6 cellular contexts compared by ENCODE assay signal in genomic region chr10:36662571-36662970, GRCh38.
"Had no signal": no experiment of that assay in that cellular context is flagged by ENCODE, and none has a peak within 500 bp of the region (broad histone marks: within the 10 kb centered on the region; RNA-seq: fewer than 3 reads in every experiment).

No MANE protein-coding gene starts in this region.

- H3K27ac ChIP-seq: GM23248, HL-60 had no signal

- H3K4me1 Mint-ChIP-seq: H9 had no signal

- H3K9ac ChIP-seq: GM23248 had no signal

- ATAC-seq: HepG2, K562 had no signal

- H3K4me3 ChIP-seq: GM23248, K562 had no signal

- H2AFZ ChIP-seq: GM23248 had no signal

- DNase-seq: GM23248, H9, HCEC 1CT had no signal

- H3K27ac Mint-ChIP-seq: H9 had no signal

- H3K4me3 Mint-ChIP-seq: H9 had no signal
